1 cellular context compared by ENCODE assay signal in genomic region chr4:36385951-36386561, GRCh38.
TF ChIP-seq lines count a peak whose summit lies in the region.

No MANE protein-coding gene starts in this region.

TF ChIP-seq in HCT116, 20 proteins besides CTCF, POLR2A, EP300 and RAD21 (continued from another document):
- TF ChIP-seq, protein P1, sequence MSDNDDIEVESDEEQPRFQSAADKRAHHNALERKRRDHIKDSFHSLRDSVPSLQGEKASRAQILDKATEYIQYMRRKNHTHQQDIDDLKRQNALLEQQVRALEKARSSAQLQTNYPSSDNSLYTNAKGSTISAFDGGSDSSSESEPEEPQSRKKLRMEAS (IDR thresholded peaks at IDR 0.05), result no peak
- TF ChIP-seq EZH2 (IDR thresholded peaks at IDR 0.05) (no peak), TCF7L2 (IDR thresholded peaks at IDR 0.05; ENCODE audit: borderline replicate concordance, extremely low read depth, insufficient read depth, insufficient read length) (no peak), SP1 (IDR thresholded peaks at IDR 0.05; ENCODE audit: low read depth) (no peak), SRF (IDR thresholded peaks at IDR 0.05; ENCODE audit: low read depth) (no peak), ZFX (IDR thresholded peaks at IDR 0.05) (no peak)
